ENCODE assay signal across 31 cellular contexts in the genomic region with DNA sequence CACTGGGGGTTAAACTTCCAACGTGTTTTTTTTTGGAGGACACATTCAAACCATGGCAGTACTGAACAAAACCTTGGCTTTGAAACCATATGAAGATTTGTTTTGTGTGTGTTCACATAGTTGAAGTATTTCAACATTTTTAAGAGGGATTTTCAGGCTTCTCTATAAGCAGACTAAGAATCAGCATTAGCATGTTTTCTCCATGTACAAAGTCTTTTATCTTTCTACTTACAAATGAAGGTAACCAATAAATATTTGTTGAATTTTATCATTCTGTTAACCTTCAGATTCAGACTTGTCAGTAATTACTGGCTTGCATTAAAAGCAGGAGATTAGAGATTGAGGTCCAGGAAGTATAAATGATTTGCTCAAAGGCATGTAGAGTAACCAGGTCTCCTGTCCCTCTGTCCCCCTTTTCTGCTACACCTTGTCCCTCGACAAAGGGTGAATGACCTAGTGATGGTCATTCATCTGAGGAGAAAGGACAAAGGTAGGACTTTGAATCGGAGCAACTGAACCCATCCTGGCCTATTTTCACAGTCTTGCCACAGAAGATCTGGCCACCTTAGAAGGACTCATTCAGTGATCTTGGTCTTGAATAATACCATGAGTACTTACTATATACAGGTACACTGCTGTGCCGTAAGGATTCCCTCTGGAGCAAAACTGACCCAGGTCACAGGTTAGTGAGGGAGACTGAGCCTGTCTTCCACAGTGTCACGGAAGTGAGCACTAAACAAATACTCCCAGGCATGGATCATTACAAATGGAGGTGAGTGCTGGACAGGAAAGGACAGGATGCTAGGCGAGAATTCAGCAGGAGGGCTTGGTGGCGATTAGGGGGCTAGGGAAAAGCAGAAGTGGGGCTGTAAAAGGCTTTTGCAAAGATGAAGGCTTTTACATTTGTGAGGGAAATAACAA. TPM values are rescaled to one million over a fixed set of nuclear protein-coding genes. Genes with fewer than 3 reads are reported as not detected.
DNase-seq lines count a peak whose midpoint lies in the region; ATAC-seq, FAIRE-seq and TF ChIP-seq lines count a peak whose summit lies in the region.
"Had no signal": no experiment of that assay in that cellular context is flagged by ENCODE, and none has a peak within 500 bp of the region (broad histone marks: within the 10 kb centered on the region; RNA-seq: fewer than 3 reads in every experiment).

No MANE protein-coding gene starts in this region.

- FAIRE-seq in GM12892 (lab: Jason Lieb, UNC) = no peak
- FAIRE-seq: bronchial epithelial cell, endothelial cell of umbilical vein, HTR-8/SVneo had no signal

- DNase-seq in activated naive CD4-positive, alpha-beta T cell treated with anti-CD3 and anti-CD28 coated beads, Interleukin-2, amount 50 U/mL, for 72 hours (ENCODE audit: low spot score in 2 of 2) = no peak
- DNase-seq in WTC11 (ENCODE audit: low spot score) = no peak
- no peak for DNase-seq in naive B cell
- DNase-seq in type B pancreatic cell (ENCODE audit: extremely low spot score, unreplicated experiment) = no peak
- DNase-seq in GM12892 (ENCODE audit: insufficient read length) = no peak
- no peak for DNase-seq in left lung
- DNase-seq in activated T-cell treated with anti-CD3 and anti-CD28 coated beads for 4 hours = no peak
- DNase-seq: 8988T; activated CD4-positive, alpha-beta T cell treated with anti-CD3 and anti-CD28 coated beads for 48 hours; activated naive CD4-positive, alpha-beta T cell treated with anti-CD3 and anti-CD28 coated beads, Interleukin-2, amount 50 U/mL, for 16 hours; anterior cingulate cortex; DMS79 treated with DMSO at 0.1 percent for 48 hours; gastrocnemius medialis; GF-D8; NCI-H1436 treated with DMSO at 0.1 percent for 48 hours; NCI-H2107; SIG-M5; stimulated activated CD4-positive, alpha-beta T cell treated with anti-CD3 and anti-CD28 coated beads, Interleukin-15, amount 100 ng/mL, for 24 hours; stimulated activated CD4-positive, alpha-beta T cell treated with anti-CD3 and anti-CD28 coated beads, Interleukin-4, amount 100 ng/mL, for 4 hours; SW 1271; T1000 had no signal

- H3K27me3 ChIP-seq in left lung = peaks cover 35 to 58% of the 10 kb centered on the region in 2 donors

- peak overlapping the region; percentile 12 for H3K4me3 Mint-ChIP-seq in activated naive CD4-positive, alpha-beta T cell treated with anti-CD3 and anti-CD28 coated beads, Interleukin-2, amount 50 U/mL, for 24 hours
- H3K4me3 Mint-ChIP-seq in WTC11 (peak overlapping the region; percentile 19; the same call in 1 of the 2 replicates), naive B cell (peak overlapping the region in 6 of 8 donors; percentile 1 to 76 (median 57)), type B pancreatic cell (peak overlapping the region; percentile 95)

- H3K9me3 Mint-ChIP-seq in activated naive CD4-positive, alpha-beta T cell treated with anti-CD3 and anti-CD28 coated beads, Interleukin-2, amount 50 U/mL, for 24 hours = no peaks in the 10 kb centered on the region
- H3K9me3 Mint-ChIP-seq in activated naive CD4-positive, alpha-beta T cell treated with anti-CD3 and anti-CD28 coated beads, Interleukin-2, amount 50 U/mL, for 72 hours = no peaks in the 10 kb centered on the region
- peaks cover 5% of the 10 kb centered on the region; the same call in 1 of the 2 replicates for H3K9me3 Mint-ChIP-seq in WTC11
- H3K9me3 Mint-ChIP-seq in naive B cell = no peaks in the 10 kb centered on the region
- H3K9me3 Mint-ChIP-seq in type B pancreatic cell = no peaks in the 10 kb centered on the region
- H3K9me3 Mint-ChIP-seq: activated T-helper 2 cell treated with anti-CD3 and anti-CD28 coated beads, Interferon-gamma antibody, Interleukin-2, Interleukin-4, amounts not matched to agents 10 μg/mL and 5 μg/mL and 100 μg/mL, durations not matched to agents 14 hours and 24 hours and 36 hours had no signal

- no peaks in the 10 kb centered on the region for H3K36me3 ChIP-seq in left lung
- H3K36me3 ChIP-seq: gastrocnemius medialis, Peyer's patch, tibial nerve had no signal

- H3K4me1 ChIP-seq in left lung = peaks cover 23 to 37% of the 10 kb centered on the region in 2 donors

- no peak overlapping the region for H3K27ac Mint-ChIP-seq in activated naive CD4-positive, alpha-beta T cell treated with anti-CD3 and anti-CD28 coated beads, Interleukin-2, amount 50 U/mL, for 24 hours
- no peak overlapping the region for H3K27ac Mint-ChIP-seq in activated naive CD4-positive, alpha-beta T cell treated with anti-CD3 and anti-CD28 coated beads, Interleukin-2, amount 50 U/mL, for 72 hours
- peak overlapping the region; percentile 75 for H3K27ac Mint-ChIP-seq in WTC11
- H3K27ac Mint-ChIP-seq in naive B cell = no peak overlapping the region
- no peak overlapping the region for H3K27ac Mint-ChIP-seq in type B pancreatic cell
- H3K27ac Mint-ChIP-seq: activated T-helper 2 cell treated with anti-CD3 and anti-CD28 coated beads, Interferon-gamma antibody, Interleukin-2, Interleukin-4, amounts not matched to agents 10 μg/mL and 5 μg/mL and 100 μg/mL, durations not matched to agents 14 hours and 24 hours and 36 hours; CD14-positive monocyte had no signal

- TF ChIP-seq CTCF in WTC11 (IDR thresholded peaks at IDR 0.05) (no peak), type B pancreatic cell (conservative IDR thresholded peaks at IDR 0.05) (no peak), left lung (IDR thresholded peaks at IDR 0.05) (no peak)

- no peak overlapping the region for H3K27ac ChIP-seq in left lung
- H3K27ac ChIP-seq: gastrocnemius medialis, Peyer's patch, tibial nerve, VCaP had no signal

- no peak overlapping the region for H3K4me3 ChIP-seq in left lung
- H3K4me3 ChIP-seq: gastrocnemius medialis, Peyer's patch, tibial nerve had no signal

- intact Hi-C loops in left lung (cut with DNase I) = no loop called here

- CTCF ChIA-PET in WTC11 (lab: Charles Lee) = interaction anchor here (1.2 to 4.2 kb wide), 13 partner anchors 11 to 569 kb away, joined by 3 to 55 read pairs (median 20); no protein-coding TSS in a partner anchor

- no peak for TF ChIP-seq POLR2A in GM12892 (IDR thresholded peaks at IDR 0.05; ENCODE audit: low read depth, low read length)

- POLR2A ChIA-PET in WTC11 (lab: Charles Lee) = interaction anchor here (1.5 kb wide), 1 partner anchor 15 kb away, joined by 5 read pairs; no protein-coding TSS in a partner anchor

- ATAC-seq in activated naive CD4-positive, alpha-beta T cell treated with anti-CD3 and anti-CD28 coated beads, Interleukin-2, amount 50 U/mL, for 72 hours = no peak
- ATAC-seq in WTC11 = no peak
- no peak for ATAC-seq in naive B cell (ENCODE audit: low read depth in 2 of 2)
- no peak for ATAC-seq in left lung
- ATAC-seq: gastrocnemius medialis had no signal

- H3K4me1 Mint-ChIP-seq in activated naive CD4-positive, alpha-beta T cell treated with anti-CD3 and anti-CD28 coated beads, Interleukin-2, amount 50 U/mL, for 24 hours = peaks cover 21% of the 10 kb centered on the region
- H3K4me1 Mint-ChIP-seq in WTC11 (peaks cover 54% of the 10 kb centered on the region), naive B cell (peaks cover 4 to 27% (median 21%) of the 10 kb centered on the region in 3 donors), type B pancreatic cell (ENCODE audit: unreplicated experiment) (peaks cover 17% of the 10 kb centered on the region)

- H3K36me3 Mint-ChIP-seq in activated naive CD4-positive, alpha-beta T cell treated with anti-CD3 and anti-CD28 coated beads, Interleukin-2, amount 50 U/mL, for 24 hours = no peaks in the 10 kb centered on the region
- no peaks in the 10 kb centered on the region for H3K36me3 Mint-ChIP-seq in activated naive CD4-positive, alpha-beta T cell treated with anti-CD3 and anti-CD28 coated beads, Interleukin-2, amount 50 U/mL, for 72 hours
- H3K36me3 Mint-ChIP-seq in WTC11 (peaks cover 13% of the 10 kb centered on the region), naive B cell (no peaks in the 10 kb centered on the region), type B pancreatic cell (peaks cover 4% of the 10 kb centered on the region)
- H3K36me3 Mint-ChIP-seq: CD14-positive monocyte had no signal

- H3K9me3 ChIP-seq in left lung = no peaks in the 10 kb centered on the region
- H3K9me3 ChIP-seq: gastrocnemius medialis, Peyer's patch, tibial nerve had no signal

- peaks cover 42% of the 10 kb centered on the region for H3K27me3 Mint-ChIP-seq in activated naive CD4-positive, alpha-beta T cell treated with anti-CD3 and anti-CD28 coated beads, Interleukin-2, amount 50 U/mL, for 24 hours
- no peaks in the 10 kb centered on the region for H3K27me3 Mint-ChIP-seq in WTC11 (ENCODE audit: low read depth)
- H3K27me3 Mint-ChIP-seq in naive B cell = peaks cover 43 to 51% (median 44%) of the 10 kb centered on the region in 3 donors
- H3K27me3 Mint-ChIP-seq in type B pancreatic cell = peaks cover 9% of the 10 kb centered on the region

TF ChIP-seq in WTC11, 78 proteins besides CTCF, POLR2A, EP300 and RAD21 (continues in another document):
- TF ChIP-seq EMX1 (CRISPR knock-in tag; IDR thresholded peaks at IDR 0.05) (0 out of 2 replicates have a peak, but pooled peaks have one; percentile 25), TEAD1 (CRISPR knock-in tag; IDR thresholded peaks at IDR 0.05) (0 out of 2 replicates have a peak, but pooled peaks have one; percentile 73), ZBTB21 (CRISPR knock-in tag; IDR thresholded peaks at IDR 0.05; ENCODE audit: borderline replicate concordance) (peak; percentile 47; the same call in 1 of the 2 replicates)
- TF ChIP-seq, protein P1, sequence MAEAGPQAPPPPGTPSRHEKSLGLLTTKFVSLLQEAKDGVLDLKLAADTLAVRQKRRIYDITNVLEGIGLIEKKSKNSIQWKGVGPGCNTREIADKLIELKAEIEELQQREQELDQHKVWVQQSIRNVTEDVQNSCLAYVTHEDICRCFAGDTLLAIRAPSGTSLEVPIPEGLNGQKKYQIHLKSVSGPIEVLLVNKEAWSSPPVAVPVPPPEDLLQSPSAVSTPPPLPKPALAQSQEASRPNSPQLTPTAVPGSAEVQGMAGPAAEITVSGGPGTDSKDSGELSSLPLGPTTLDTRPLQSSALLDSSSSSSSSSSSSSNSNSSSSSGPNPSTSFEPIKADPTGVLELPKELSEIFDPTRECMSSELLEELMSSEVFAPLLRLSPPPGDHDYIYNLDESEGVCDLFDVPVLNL (CRISPR knock-in tag; IDR thresholded peaks at IDR 0.05; ENCODE audit: borderline replicate concordance, low read depth) = no peak
- TF ChIP-seq, protein P2, sequence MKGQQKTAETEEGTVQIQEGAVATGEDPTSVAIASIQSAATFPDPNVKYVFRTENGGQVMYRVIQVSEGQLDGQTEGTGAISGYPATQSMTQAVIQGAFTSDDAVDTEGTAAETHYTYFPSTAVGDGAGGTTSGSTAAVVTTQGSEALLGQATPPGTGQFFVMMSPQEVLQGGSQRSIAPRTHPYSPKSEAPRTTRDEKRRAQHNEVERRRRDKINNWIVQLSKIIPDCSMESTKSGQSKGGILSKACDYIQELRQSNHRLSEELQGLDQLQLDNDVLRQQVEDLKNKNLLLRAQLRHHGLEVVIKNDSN (CRISPR knock-in tag; IDR thresholded peaks at IDR 0.05) = peak; percentile 33; the same call in 1 of the 2 replicates

RNA-seq across cellular contexts. Expression of a gene that starts 2.2 kb away (rescaled TPM):
- total RNA-seq in activated naive CD4-positive, alpha-beta T cell treated with anti-CD3 and anti-CD28 coated beads, Interleukin-2, amount 50 U/mL, for 72 hours = not detected
- total RNA-seq in WTC11 (2021) (68.3 to 77.5 TPM (median 75.3 TPM) in 3 replicates), type B pancreatic cell (ENCODE audit: low replicate concordance) (24.6 and 68.3 TPM in 2 replicates), left lung (under 1 TPM; 0.60 to 0.61 TPM)
- polyA plus RNA-seq in naive B cell (ENCODE audit: low read depth in 6 of 6) = not detected
- polyA plus RNA-seq in GM12892 (2012; ENCODE audit: missing spikeins) = not detected
- total RNA-seq: activated T-helper 2 cell treated with anti-CD3 and anti-CD28 coated beads, Interferon-gamma antibody, Interleukin-2, Interleukin-4, amounts not matched to agents 10 μg/mL and 5 μg/mL and 100 μg/mL, durations not matched to agents 14 hours and 24 hours and 36 hours; bronchial epithelial cell; fibroblast of lung had no signal
- polyA plus RNA-seq: CD14-positive monocyte, fibroblast of lung had no signal

Comparison
In these comparisons a context has a peak if more than half of its experiments do, and no peak if none do; other contexts are left out.
1. H3K4me3 Mint-ChIP-seq: peak in every context shown above with its lines; median percentile 95 in type B pancreatic cell; 57 in naive B cell; 19 in WTC11; 12 in activated naive CD4-positive, alpha-beta T cell treated with anti-CD3 and anti-CD28 coated beads, Interleukin-2, amount 50 U/mL, for 24 hours.
2. RNA of a gene that starts 2.2 kb away (total RNA-seq): 24.6 to 68.3 TPM in type B pancreatic cell and 68.3 to 77.5 TPM in WTC11; 0.60 to 0.61 TPM in left lung and not detected in activated naive CD4-positive, alpha-beta T cell treated with anti-CD3 and anti-CD28 coated beads, Interleukin-2, amount 50 U/mL, for 72 hours; every median in the first group is over 10 times any median in the second.